Comparison of ENCODE assay signal across 8 cellular contexts in genomic region chr7:5396542-5396941, GRCh38. TPM values are rescaled to one million over a fixed set of nuclear protein-coding genes. Genes with fewer than 3 reads are reported as not detected.
DNase-seq lines count a peak whose midpoint lies in the region; ATAC-seq and TF ChIP-seq lines count a peak whose summit lies in the region.

No MANE protein-coding gene starts in this region.

- CTCF ChIA-PET in activated CD8-positive, alpha-beta T cell treated with anti-CD3 and anti-CD28 coated beads for 36 hours (lab: Charles Lee): interaction anchor here (0.6 to 2.8 kb wide), 18 partner anchors 8 to 302 kb away, joined by 3 to 13 read pairs (median 4); no protein-coding TSS in a partner anchor

- no peaks in the 10 kb centered on the region for H3K9me2 ChIP-seq in MM.1S (replicated peaks; ENCODE audit: insufficient read depth, low read length)

- H2AFZ ChIP-seq in MM.1S (ENCODE audit: low read length): peak overlapping the region; percentile 42

- peak overlapping the region; percentile 96 for H3K9ac ChIP-seq in MM.1S (ENCODE audit: low read length)
- peak overlapping the region; percentile 35 for H3K9ac ChIP-seq in rectal smooth muscle tissue (ENCODE audit: low read length)

- peak overlapping the region; percentile 85 for H3K27ac Mint-ChIP-seq in activated CD8-positive, alpha-beta T cell treated with anti-CD3 and anti-CD28 coated beads for 36 hours

- POLR2A ChIA-PET in activated CD8-positive, alpha-beta T cell treated with anti-CD3 and anti-CD28 coated beads for 36 hours (lab: Charles Lee): interaction anchor here (0.7 to 1.6 kb wide), 11 partner anchors 13 to 132 kb away, joined by 3 to 7 read pairs (median 3); no protein-coding TSS in a partner anchor

- no peaks in the 10 kb centered on the region for H3K9me3 Mint-ChIP-seq in activated CD8-positive, alpha-beta T cell treated with anti-CD3 and anti-CD28 coated beads for 36 hours

- H3K27me3 ChIP-seq in MM.1S (replicated peaks; ENCODE audit: insufficient read depth, low read length): no peaks in the 10 kb centered on the region
- no peaks in the 10 kb centered on the region for H3K27me3 ChIP-seq in rectal smooth muscle tissue (ENCODE audit: control insufficient read depth, insufficient read depth, low read length)

- H3K36me3 Mint-ChIP-seq in activated CD8-positive, alpha-beta T cell treated with anti-CD3 and anti-CD28 coated beads for 36 hours (ENCODE audit: low read depth): peaks cover 18% of the 10 kb centered on the region

- H3K4me1 ChIP-seq in MM.1S (ENCODE audit: low read length): peaks cover 9% of the 10 kb centered on the region
- H3K4me1 ChIP-seq in rectal smooth muscle tissue (ENCODE audit: control insufficient read depth, insufficient read depth, low read length): peaks cover 13% of the 10 kb centered on the region

- peaks cover 15% of the 10 kb centered on the region for H3F3A ChIP-seq in MM.1S (ENCODE audit: insufficient read depth, low read length)

- H3K36me3 ChIP-seq in MM.1S (replicated peaks; ENCODE audit: insufficient read depth, low read length): no peaks in the 10 kb centered on the region
- H3K36me3 ChIP-seq in rectal smooth muscle tissue (ENCODE audit: control insufficient read depth, insufficient read depth, low read length): peaks cover 14% of the 10 kb centered on the region

- H3K4me3 ChIP-seq in MM.1S (ENCODE audit: low read length) (peak overlapping the region; percentile 87), epithelial cell of esophagus (ENCODE audit: low read length) (peak overlapping the region; percentile 71), rectal smooth muscle tissue (ENCODE audit: low read length) (peak overlapping the region; percentile 47)

- peaks cover 32% of the 10 kb centered on the region for H3K4me1 Mint-ChIP-seq in activated CD8-positive, alpha-beta T cell treated with anti-CD3 and anti-CD28 coated beads for 36 hours (ENCODE audit: low read depth)

- DNase-seq in EL (peak; percentile 51), MM.1S (peak; percentile 66), epithelial cell of esophagus (ENCODE audit: low read depth) (peak; percentile 77), NCI-H1417 treated with DMSO at 0.1 percent for 48 hours (lab: John Stamatoyannopoulos, UW) (no peak), NCI-H187 treated with DMSO at 0.1 percent for 48 hours (lab: John Stamatoyannopoulos, UW) (no peak)
- peak; percentile 82 for DNase-seq in activated CD8-positive, alpha-beta T cell treated with anti-CD3 and anti-CD28 coated beads for 36 hours

- no peaks in the 10 kb centered on the region for H3K27me3 Mint-ChIP-seq in activated CD8-positive, alpha-beta T cell treated with anti-CD3 and anti-CD28 coated beads for 36 hours

- H3K27ac ChIP-seq in MM.1S (ENCODE audit: low read length): peak overlapping the region; percentile 80
- H3K27ac ChIP-seq in rectal smooth muscle tissue (ENCODE audit: low read depth, low read length): peak overlapping the region; percentile 31

- intact Hi-C loops in activated CD8-positive, alpha-beta T cell treated with anti-CD3 and anti-CD28 coated beads for 36 hours (cut with micrococcal nuclease): no loop called here

- TF ChIP-seq CTCF in MM.1S (IDR thresholded peaks at IDR 0.05; ENCODE audit: low read length) (peak; percentile 59), epithelial cell of esophagus (IDR thresholded peaks at IDR 0.05; ENCODE audit: insufficient read depth, low read depth, low read length, missing control alignments) (peak; percentile 52)
- TF ChIP-seq CTCF in activated CD8-positive, alpha-beta T cell treated with anti-CD3 and anti-CD28 coated beads for 36 hours (IDR thresholded peaks at IDR 0.05): peak; percentile 53

- peak overlapping the region; percentile 89 for H3K4me2 ChIP-seq in MM.1S (ENCODE audit: low read depth, low read length)

- peaks cover 39% of the 10 kb centered on the region for H3K79me2 ChIP-seq in MM.1S (ENCODE audit: low read length)

- peak overlapping the region; percentile 82 for H3K4me3 Mint-ChIP-seq in activated CD8-positive, alpha-beta T cell treated with anti-CD3 and anti-CD28 coated beads for 36 hours

- no peaks in the 10 kb centered on the region for H3K9me3 ChIP-seq in MM.1S (replicated peaks; ENCODE audit: insufficient read depth, low read length)

- ATAC-seq in GM21717 (IDR thresholded peaks at IDR 0.05; ENCODE audit: unreplicated experiment): peak; percentile 44
- ATAC-seq in activated CD8-positive, alpha-beta T cell treated with anti-CD3 and anti-CD28 coated beads for 36 hours: peak; percentile 64

- H4K20me1 ChIP-seq in MM.1S (ENCODE audit: insufficient read depth, low read length): no peaks in the 10 kb centered on the region

RNA-seq across cellular contexts. Expression of gene TNRC18, which starts 27.1 kb away (rescaled TPM):
- 10 to 100 TPM; 43.8 to 44.2 TPM for total RNA-seq in activated CD8-positive, alpha-beta T cell treated with anti-CD3 and anti-CD28 coated beads for 36 hours

Comparison
In these comparisons a context has a peak if more than half of its experiments do, and no peak if none do; other contexts are left out.
1. DNase-seq: peak in EL (single experiment), MM.1S (single experiment), activated CD8-positive, alpha-beta T cell treated with anti-CD3 and anti-CD28 coated beads for 36 hours (single experiment) and epithelial cell of esophagus (single experiment); none in NCI-H1417 treated with DMSO at 0.1 percent for 48 hours (single experiment) and NCI-H187 treated with DMSO at 0.1 percent for 48 hours (single experiment).
2. Peak in every context shown above with its lines, with median percentiles within 50 percentile points of each other: H3K4me3 ChIP-seq and CTCF ChIP-seq.